Comparison of ENCODE assay signal across 12 cellular contexts in genomic region chr11:96567193-96567592, GRCh38.
A peak's percentile ranks its signal among the peaks of the same experiment; 100 is the strongest.
DNase-seq lines count a peak whose midpoint lies in the region; ATAC-seq, FAIRE-seq and TF ChIP-seq lines count a peak whose summit lies in the region.
"Had no signal": no experiment of that assay in that cellular context is flagged by ENCODE, and none has a peak within 500 bp of the region (broad histone marks: within the 10 kb centered on the region; RNA-seq: fewer than 3 reads in every experiment).

No MANE protein-coding gene starts in this region.

- H3K4me2 ChIP-seq in K562 (ENCODE audit: insufficient read depth, low read length): no peak overlapping the region

- intact Hi-C loops in left ventricle myocardium inferior (cut with micrococcal nuclease): no loop called here
- intact Hi-C loops in K562 (cut with micrococcal nuclease): no loop called here

- no peak for ATAC-seq in K562
- no peak for ATAC-seq in GM19351 (IDR thresholded peaks at IDR 0.05; ENCODE audit: unreplicated experiment)
- ATAC-seq: activated T-cell treated with anti-CD3 and anti-CD28 coated beads, Interleukin-2, amount 50 U/mL, for 4 hours had no signal

- H3K27me3 ChIP-seq in left ventricle myocardium inferior (ENCODE audit: low read depth) (no peaks in the 10 kb centered on the region), right atrium auricular region (no peaks in the 10 kb centered on the region), K562 (ENCODE audit: control insufficient read depth in 2 of 2, insufficient read depth in 2 of 2, low read length in 2 of 2) (no peaks in the 10 kb centered on the region)
- H3K27me3 ChIP-seq: pancreas had no signal

- WGBS in K562 (ENCODE audit: insufficient coverage, low coverage, missing lambda C conversion rate): 50% methylated on average over 3 of the region's 3 CpGs

- H3K9me1 ChIP-seq in K562 (ENCODE audit: control insufficient read depth, insufficient read depth, low read length): no peaks in the 10 kb centered on the region

- TF ChIP-seq EP300 in K562 (IDR thresholded peaks at IDR 0.05; ENCODE audit: low read length): no peak

- H4K20me1 ChIP-seq in K562 (replicated peaks; ENCODE audit: control insufficient read depth, insufficient read depth, low read length): no peaks in the 10 kb centered on the region

- TF ChIP-seq RAD21 in K562 (CRISPR knock-in tag; conservative IDR thresholded peaks at IDR 0.05 in 1 of 2, IDR thresholded peaks at IDR 0.05 in 1 of 2): no peak

- no peak overlapping the region for H3K27ac ChIP-seq in left ventricle myocardium inferior (replicated peaks)
- no peak overlapping the region for H3K27ac ChIP-seq in right atrium auricular region
- no peak overlapping the region for H3K27ac ChIP-seq in K562 (ENCODE audit: extremely low read depth, low read depth, low read length)
- H3K27ac ChIP-seq: pancreas had no signal

- no peak for FAIRE-seq in K562 (lab: Jason Lieb, UNC)
- FAIRE-seq: pancreas had no signal

- H2AFZ ChIP-seq in K562 (ENCODE audit: low read depth, low read length): 0 out of 2 replicates have a peak overlapping the region, but pooled peaks have one; percentile 33

- H3K36me3 ChIP-seq in left ventricle myocardium inferior (no peaks in the 10 kb centered on the region), right atrium auricular region (no peaks in the 10 kb centered on the region), K562 (ENCODE audit: control insufficient read depth, insufficient read depth, low read length) (no peaks in the 10 kb centered on the region)
- H3K36me3 ChIP-seq: pancreas had no signal

- DNase-seq in left ventricle myocardium inferior: no peak
- DNase-seq in right atrium auricular region (ENCODE audit: low spot score): no peak
- DNase-seq in K562 (ENCODE audit: extremely low read depth in 1 of 4, low spot score in 3 of 4): no peak
- peak; percentile 54 for DNase-seq in left kidney (ENCODE audit: low read depth, low spot score)
- DNase-seq in SK-N-DZ (ENCODE audit: low spot score): no peak
- no peak for DNase-seq in Kasumi-1 (lab: John Stamatoyannopoulos, UW)
- no peak for DNase-seq in NCI-H446 treated with DMSO at 0.1 percent for 48 hours (lab: John Stamatoyannopoulos, UW)
- DNase-seq: activated T-cell treated with anti-CD3 and anti-CD28 coated beads, Interleukin-2, amount 50 U/mL, for 4 hours; C1 segment of cervical spinal cord; NCI-H2171 treated with DMSO at 0.1 percent for 48 hours; pancreas had no signal

- CTCF ChIA-PET in K562 (lab: Yijun Ruan, JAX; ENCODE audit: low intra/inter-chr PET ratio): no interaction called here

- H3K9ac ChIP-seq in K562 (ENCODE audit: insufficient read depth in 1 of 2, low read depth in 2 of 2, low read length in 2 of 2): no peak overlapping the region

- TF ChIP-seq POLR2A in K562 (conservative IDR thresholded peaks at IDR 0.05): no peak

- H3K9me3 ChIP-seq in left ventricle myocardium inferior (replicated peaks) (no peaks in the 10 kb centered on the region), right atrium auricular region (no peaks in the 10 kb centered on the region), K562 (replicated peaks; ENCODE audit: control insufficient read depth, insufficient read depth, low read depth, low read length) (no peaks in the 10 kb centered on the region)
- H3K9me3 ChIP-seq: pancreas had no signal

- no TSS peak for BruUV-seq in K562 (replicated peaks; lab: Mats Ljungman, UMichigan)

- POLR2A ChIA-PET in K562 (lab: Yijun Ruan, JAX): no interaction called here

- H3K4me1 ChIP-seq in left ventricle myocardium inferior: peaks cover 7% of the 10 kb centered on the region
- no peaks in the 10 kb centered on the region for H3K4me1 ChIP-seq in right atrium auricular region
- no peaks in the 10 kb centered on the region for H3K4me1 ChIP-seq in K562 (replicated peaks in 1 of 2; ENCODE audit: control insufficient read depth in 2 of 2, insufficient read depth in 2 of 2, low read length in 2 of 2)
- H3K4me1 ChIP-seq: pancreas had no signal

- no peaks in the 10 kb centered on the region for H3K79me2 ChIP-seq in K562 (ENCODE audit: control insufficient read depth, insufficient read depth, low read length)

- peak overlapping the region; percentile 42 for H3K4me3 ChIP-seq in left ventricle myocardium inferior
- no peak overlapping the region for H3K4me3 ChIP-seq in right atrium auricular region
- H3K4me3 ChIP-seq in K562: no peak overlapping the region
- H3K4me3 ChIP-seq: pancreas had no signal

- in situ Hi-C loops in K562 (cut with MboI): no loop called here

- no peak for TF ChIP-seq CTCF in left ventricle myocardium inferior (IDR thresholded peaks at IDR 0.05; ENCODE audit: borderline replicate concordance)
- TF ChIP-seq CTCF in right atrium auricular region (IDR thresholded peaks at IDR 0.05): no peak
- no peak for TF ChIP-seq CTCF in K562 (IDR thresholded peaks at IDR 0.05 in 2 of 3, conservative IDR thresholded peaks at IDR 0.05 in 1 of 3; ENCODE audit: insufficient read depth in 2 of 3, low read depth in 1 of 3, low read length in 3 of 3)

TF ChIP-seq in K562, 482 proteins besides CTCF, POLR2A, EP300 and RAD21:
- no peak for TF ChIP-seq TBL1XR1 (IDR thresholded peaks at IDR 0.05; ENCODE audit: low read length in 2 of 2)
- TF ChIP-seq NR4A1 (CRISPR knock-in tag; IDR thresholded peaks at IDR 0.05): no peak
- TF ChIP-seq NR4A1 (tag; IDR thresholded peaks at IDR 0.05): no peak
- no peak for TF ChIP-seq ZNF324 (CRISPR knock-in tag; IDR thresholded peaks at IDR 0.05)
- no peak for TF ChIP-seq ARNT (IDR thresholded peaks at IDR 0.05)
- TF ChIP-seq NCOA6 (IDR thresholded peaks at IDR 0.05): no peak
- TF ChIP-seq ILK (tag; IDR thresholded peaks at IDR 0.05; ENCODE audit: borderline replicate concordance, low read depth): no peak
- TF ChIP-seq NCOR1 (IDR thresholded peaks at IDR 0.05): no peak
